ENCODE assay signal across 8 cellular contexts in the genomic region with DNA sequence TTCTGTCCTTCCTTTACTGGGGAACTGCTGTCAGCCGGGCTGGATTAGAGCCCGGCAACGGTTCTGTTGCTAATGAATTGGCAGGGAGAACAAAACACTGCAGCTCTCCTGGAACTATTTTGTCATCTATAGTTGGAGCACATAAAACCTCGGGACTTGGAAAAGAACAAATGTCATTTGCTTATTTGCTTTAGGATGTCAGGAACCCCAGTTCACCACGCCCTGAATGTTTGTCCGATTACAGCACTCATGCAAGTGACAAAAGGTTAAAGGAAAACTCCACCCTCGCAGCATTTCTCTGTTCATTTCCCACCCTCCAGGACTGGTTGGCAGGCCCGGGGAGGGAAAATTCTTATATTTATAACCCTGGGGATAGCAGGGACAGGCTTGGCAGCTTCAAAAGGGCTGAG.
A peak's percentile ranks its signal among the peaks of the same experiment; 100 is the strongest.
DNase-seq lines count a peak whose midpoint lies in the region; ATAC-seq, FAIRE-seq and TF ChIP-seq lines count a peak whose summit lies in the region.

No MANE protein-coding gene starts in this region.

- DNase-seq in OCI-LY7 (ENCODE audit: low spot score) (no peak), middle frontal gyrus (ENCODE audit: extremely low spot score, low spot score) (peak; percentile 31), upper lobe of right lung (peak; percentile 66)

- POLR2A ChIA-PET in OCI-LY7 (lab: Charles Lee), result interaction anchor here (0.6 to 1.4 kb wide), 5 partner anchors 17 to 294 kb away, joined by 3 to 4 read pairs (median 3); partner anchors contain the start of genes DHX29 and MTREX

- intact Hi-C loops in OCI-LY7 (cut with micrococcal nuclease; ENCODE audit: unreplicated experiment) (no loop called here), upper lobe of right lung (cut with DNase I) (no loop called here)

- no TSS peak for BruUV-seq in OCI-LY7 (replicated peaks; lab: Mats Ljungman, UMichigan)

- H3K4me3 ChIP-seq in OCI-LY7 (ENCODE audit: low read depth, low read length, poor library complexity, severe bottlenecking) (no peak overlapping the region), upper lobe of right lung (no peak overlapping the region)

- CTCF ChIA-PET in OCI-LY7 (lab: Charles Lee; ENCODE audit: unreplicated experiment), result no interaction called here

- H3K9me3 ChIP-seq in OCI-LY7 (ENCODE audit: low read length) (no peaks in the 10 kb centered on the region), upper lobe of right lung (no peaks in the 10 kb centered on the region)

- TF ChIP-seq CTCF in OCI-LY7 (conservative IDR thresholded peaks at IDR 0.05; ENCODE audit: low read length) (no peak), upper lobe of right lung (IDR thresholded peaks at IDR 0.05) (no peak)

- peak overlapping the region; percentile 26; the same call in 1 of the 2 replicates for H3K4me2 ChIP-seq in OCI-LY7 (ENCODE audit: low read length)

- no peaks in the 10 kb centered on the region for H3K9me2 ChIP-seq in OCI-LY7 (ENCODE audit: insufficient read depth, low read length)

- no peaks in the 10 kb centered on the region for H3K27me3 ChIP-seq in upper lobe of right lung

- H2AFZ ChIP-seq in OCI-LY7 (ENCODE audit: low read length), result no peak overlapping the region; the same call in 1 of the 2 replicates

- peak; percentile 20 for ATAC-seq in GM21723 (IDR thresholded peaks at IDR 0.05; ENCODE audit: unreplicated experiment)
- peak; percentile 84 for ATAC-seq in upper lobe of right lung
- ATAC-seq in GM21360 (IDR thresholded peaks at IDR 0.05; ENCODE audit: unreplicated experiment), result no peak
- no peak for ATAC-seq in GM21529 (IDR thresholded peaks at IDR 0.05; ENCODE audit: unreplicated experiment)
- ATAC-seq in HG02884 (IDR thresholded peaks at IDR 0.05; ENCODE audit: unreplicated experiment), result no peak

- no peaks in the 10 kb centered on the region for H3K79me2 ChIP-seq in OCI-LY7 (ENCODE audit: insufficient read depth, low read depth, low read length)

- FAIRE-seq in endometrium (lab: Jason Lieb, UNC), result peak; percentile 63

- no peaks in the 10 kb centered on the region for H3K36me3 ChIP-seq in OCI-LY7 (ENCODE audit: insufficient read depth, low read length)
- no peaks in the 10 kb centered on the region for H3K36me3 ChIP-seq in upper lobe of right lung

- H3K4me1 ChIP-seq in OCI-LY7 (ENCODE audit: insufficient read depth, low read length, poor library complexity, severe bottlenecking), result peaks cover 13% of the 10 kb centered on the region
- H3K4me1 ChIP-seq in upper lobe of right lung, result peaks cover 56% of the 10 kb centered on the region

- no peak overlapping the region for H3K27ac ChIP-seq in OCI-LY7 (ENCODE audit: low read depth, low read length, poor library complexity, severe bottlenecking)
- peak overlapping the region; percentile 92 for H3K27ac ChIP-seq in upper lobe of right lung

- H4K20me1 ChIP-seq in OCI-LY7 (ENCODE audit: insufficient read depth, low read length), result no peaks in the 10 kb centered on the region

Comparison
In these comparisons a context has a peak if more than half of its experiments do, and no peak if none do; other contexts are left out.
1. ATAC-seq: peak in GM21723 (single experiment) and upper lobe of right lung (single experiment); none in GM21360 (single experiment), GM21529 (single experiment) and HG02884 (single experiment).